2 cellular contexts compared by ENCODE assay signal in genomic region chr18:12377556-12378553, GRCh38.
TF ChIP-seq lines count a peak whose summit lies in the region.

No MANE protein-coding gene starts in this region.

TF ChIP-seq in GM23338, 12 proteins besides CTCF, POLR2A, EP300 and RAD21:
- no peak for TF ChIP-seq REST (IDR thresholded peaks at IDR 0.05; ENCODE audit: unreplicated experiment)
- peak; percentile 70 for TF ChIP-seq POLR2AphosphoS5 (IDR thresholded peaks at IDR 0.05; ENCODE audit: low read depth)
- peak; percentile 51 for TF ChIP-seq ZNF462 (CRISPR knock-in tag; IDR thresholded peaks at IDR 0.05)
- no peak for TF ChIP-seq NANOG (IDR thresholded peaks at IDR 0.05; ENCODE audit: borderline replicate concordance)

TF ChIP-seq in GM12878, 131 proteins besides CTCF, POLR2A, EP300 and RAD21 (continues in another document):
- TF ChIP-seq, protein P1, sequence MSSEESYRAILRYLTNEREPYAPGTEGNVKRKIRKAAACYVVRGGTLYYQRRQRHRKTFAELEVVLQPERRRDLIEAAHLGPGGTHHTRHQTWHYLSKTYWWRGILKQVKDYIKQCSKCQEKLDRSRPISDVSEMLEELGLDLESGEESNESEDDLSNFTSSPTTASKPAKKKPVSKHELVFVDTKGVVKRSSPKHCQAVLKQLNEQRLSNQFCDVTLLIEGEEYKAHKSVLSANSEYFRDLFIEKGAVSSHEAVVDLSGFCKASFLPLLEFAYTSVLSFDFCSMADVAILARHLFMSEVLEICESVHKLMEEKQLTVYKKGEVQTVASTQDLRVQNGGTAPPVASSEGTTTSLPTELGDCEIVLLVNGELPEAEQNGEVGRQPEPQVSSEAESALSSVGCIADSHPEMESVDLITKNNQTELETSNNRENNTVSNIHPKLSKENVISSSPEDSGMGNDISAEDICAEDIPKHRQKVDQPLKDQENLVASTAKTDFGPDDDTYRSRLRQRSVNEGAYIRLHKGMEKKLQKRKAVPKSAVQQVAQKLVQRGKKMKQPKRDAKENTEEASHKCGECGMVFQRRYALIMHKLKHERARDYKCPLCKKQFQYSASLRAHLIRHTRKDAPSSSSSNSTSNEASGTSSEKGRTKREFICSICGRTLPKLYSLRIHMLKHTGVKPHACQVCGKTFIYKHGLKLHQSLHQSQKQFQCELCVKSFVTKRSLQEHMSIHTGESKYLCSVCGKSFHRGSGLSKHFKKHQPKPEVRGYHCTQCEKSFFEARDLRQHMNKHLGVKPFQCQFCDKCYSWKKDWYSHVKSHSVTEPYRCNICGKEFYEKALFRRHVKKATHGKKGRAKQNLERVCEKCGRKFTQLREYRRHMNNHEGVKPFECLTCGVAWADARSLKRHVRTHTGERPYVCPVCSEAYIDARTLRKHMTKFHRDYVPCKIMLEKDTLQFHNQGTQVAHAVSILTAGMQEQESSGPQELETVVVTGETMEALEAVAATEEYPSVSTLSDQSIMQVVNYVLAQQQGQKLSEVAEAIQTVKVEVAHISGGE (CRISPR knock-in tag; IDR thresholded peaks at IDR 0.05) = no peak
- TF ChIP-seq RB1 (IDR thresholded peaks at IDR 0.05; ENCODE audit: borderline replicate concordance) = no peak
- no peak for TF ChIP-seq TAF1 (IDR thresholded peaks at IDR 0.05; ENCODE audit: borderline replicate concordance, low read depth, low read length)
- TF ChIP-seq ZSCAN29 (IDR thresholded peaks at IDR 0.05) = no peak
- TF ChIP-seq SMAD5 (IDR thresholded peaks at IDR 0.05; ENCODE audit: low read depth) = no peak
- TF ChIP-seq WRNIP1 (IDR thresholded peaks at IDR 0.05; ENCODE audit: borderline replicate concordance, low read depth, low read length) = no peak
- TF ChIP-seq RAD51 (IDR thresholded peaks at IDR 0.05) = peak; percentile 51
- peak; percentile 6; the same call in 1 of the 2 replicates for TF ChIP-seq IKZF1 (conservative IDR thresholded peaks at IDR 0.05)
- TF ChIP-seq IRF4 (IDR thresholded peaks at IDR 0.05; ENCODE audit: low read depth, low read length) = no peak
- no peak for TF ChIP-seq ESRRA (IDR thresholded peaks at IDR 0.05; ENCODE audit: low read length)
- TF ChIP-seq BMI1 (IDR thresholded peaks at IDR 0.05; ENCODE audit: borderline replicate concordance) = no peak
- no peak for TF ChIP-seq CHD4 (IDR thresholded peaks at IDR 0.05)
- TF ChIP-seq, protein P2, sequence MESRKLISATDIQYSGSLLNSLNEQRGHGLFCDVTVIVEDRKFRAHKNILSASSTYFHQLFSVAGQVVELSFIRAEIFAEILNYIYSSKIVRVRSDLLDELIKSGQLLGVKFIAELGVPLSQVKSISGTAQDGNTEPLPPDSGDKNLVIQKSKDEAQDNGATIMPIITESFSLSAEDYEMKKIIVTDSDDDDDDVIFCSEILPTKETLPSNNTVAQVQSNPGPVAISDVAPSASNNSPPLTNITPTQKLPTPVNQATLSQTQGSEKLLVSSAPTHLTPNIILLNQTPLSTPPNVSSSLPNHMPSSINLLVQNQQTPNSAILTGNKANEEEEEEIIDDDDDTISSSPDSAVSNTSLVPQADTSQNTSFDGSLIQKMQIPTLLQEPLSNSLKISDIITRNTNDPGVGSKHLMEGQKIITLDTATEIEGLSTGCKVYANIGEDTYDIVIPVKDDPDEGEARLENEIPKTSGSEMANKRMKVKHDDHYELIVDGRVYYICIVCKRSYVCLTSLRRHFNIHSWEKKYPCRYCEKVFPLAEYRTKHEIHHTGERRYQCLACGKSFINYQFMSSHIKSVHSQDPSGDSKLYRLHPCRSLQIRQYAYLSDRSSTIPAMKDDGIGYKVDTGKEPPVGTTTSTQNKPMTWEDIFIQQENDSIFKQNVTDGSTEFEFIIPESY (IDR thresholded peaks at IDR 0.05) = no peak
- TF ChIP-seq SREBF1 (IDR thresholded peaks at IDR 0.05; ENCODE audit: low read length) = no peak
- TF ChIP-seq BACH1 (IDR thresholded peaks at IDR 0.05; ENCODE audit: borderline replicate concordance) = no peak
- no peak for TF ChIP-seq PAX5 (IDR thresholded peaks at IDR 0.05; ENCODE audit: borderline replicate concordance, low read depth, low read length)
- no peak for TF ChIP-seq NR2F1 (conservative IDR thresholded peaks at IDR 0.05)
- no peak for TF ChIP-seq NFYA (IDR thresholded peaks at IDR 0.05; ENCODE audit: borderline replicate concordance, low read depth, low read length)
- peak; percentile 12; the same call in 1 of the 3 replicates for TF ChIP-seq POU2F2 (IDR thresholded peaks at IDR 0.05; ENCODE audit: borderline replicate concordance, low read depth, low read length)
- TF ChIP-seq BCL3 (IDR thresholded peaks at IDR 0.05; ENCODE audit: borderline replicate concordance, insufficient read depth, low read depth, low read length, poor library complexity, severe bottlenecking) = no peak
- TF ChIP-seq SMAD1 (IDR thresholded peaks at IDR 0.05; ENCODE audit: low read depth, partially characterized antibody) = no peak
- TF ChIP-seq, protein P3, sequence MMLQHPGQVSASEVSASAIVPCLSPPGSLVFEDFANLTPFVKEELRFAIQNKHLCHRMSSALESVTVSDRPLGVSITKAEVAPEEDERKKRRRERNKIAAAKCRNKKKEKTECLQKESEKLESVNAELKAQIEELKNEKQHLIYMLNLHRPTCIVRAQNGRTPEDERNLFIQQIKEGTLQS (IDR thresholded peaks at IDR 0.05; ENCODE audit: borderline replicate concordance, extremely low read depth, low read depth, low read length) = no peak
- TF ChIP-seq PML (IDR thresholded peaks at IDR 0.05; ENCODE audit: low read length) = no peak
- peak; percentile 56; the same call in 1 of the 2 replicates for TF ChIP-seq NBN (IDR thresholded peaks at IDR 0.05)
- no peak for TF ChIP-seq RUNX3 (IDR thresholded peaks at IDR 0.05; ENCODE audit: low read length)
- TF ChIP-seq YBX1 (IDR thresholded peaks at IDR 0.05) = no peak
- TF ChIP-seq ZBTB40 (IDR thresholded peaks at IDR 0.05; ENCODE audit: borderline replicate concordance) = no peak
- TF ChIP-seq HDGF (IDR thresholded peaks at IDR 0.05) = 0 out of 2 replicates have a peak, but pooled peaks have one; percentile 17
- TF ChIP-seq NR2C2 (IDR thresholded peaks at IDR 0.05; ENCODE audit: borderline replicate concordance, control insufficient read depth, insufficient read length, low read depth) = no peak
- TF ChIP-seq CBFB (IDR thresholded peaks at IDR 0.05; ENCODE audit: low read depth) = no peak
- no peak for TF ChIP-seq STAT3 (IDR thresholded peaks at IDR 0.05; ENCODE audit: low read depth, low read length)
- no peak for TF ChIP-seq ZNF24 (IDR thresholded peaks at IDR 0.05)
- TF ChIP-seq, protein P4, sequence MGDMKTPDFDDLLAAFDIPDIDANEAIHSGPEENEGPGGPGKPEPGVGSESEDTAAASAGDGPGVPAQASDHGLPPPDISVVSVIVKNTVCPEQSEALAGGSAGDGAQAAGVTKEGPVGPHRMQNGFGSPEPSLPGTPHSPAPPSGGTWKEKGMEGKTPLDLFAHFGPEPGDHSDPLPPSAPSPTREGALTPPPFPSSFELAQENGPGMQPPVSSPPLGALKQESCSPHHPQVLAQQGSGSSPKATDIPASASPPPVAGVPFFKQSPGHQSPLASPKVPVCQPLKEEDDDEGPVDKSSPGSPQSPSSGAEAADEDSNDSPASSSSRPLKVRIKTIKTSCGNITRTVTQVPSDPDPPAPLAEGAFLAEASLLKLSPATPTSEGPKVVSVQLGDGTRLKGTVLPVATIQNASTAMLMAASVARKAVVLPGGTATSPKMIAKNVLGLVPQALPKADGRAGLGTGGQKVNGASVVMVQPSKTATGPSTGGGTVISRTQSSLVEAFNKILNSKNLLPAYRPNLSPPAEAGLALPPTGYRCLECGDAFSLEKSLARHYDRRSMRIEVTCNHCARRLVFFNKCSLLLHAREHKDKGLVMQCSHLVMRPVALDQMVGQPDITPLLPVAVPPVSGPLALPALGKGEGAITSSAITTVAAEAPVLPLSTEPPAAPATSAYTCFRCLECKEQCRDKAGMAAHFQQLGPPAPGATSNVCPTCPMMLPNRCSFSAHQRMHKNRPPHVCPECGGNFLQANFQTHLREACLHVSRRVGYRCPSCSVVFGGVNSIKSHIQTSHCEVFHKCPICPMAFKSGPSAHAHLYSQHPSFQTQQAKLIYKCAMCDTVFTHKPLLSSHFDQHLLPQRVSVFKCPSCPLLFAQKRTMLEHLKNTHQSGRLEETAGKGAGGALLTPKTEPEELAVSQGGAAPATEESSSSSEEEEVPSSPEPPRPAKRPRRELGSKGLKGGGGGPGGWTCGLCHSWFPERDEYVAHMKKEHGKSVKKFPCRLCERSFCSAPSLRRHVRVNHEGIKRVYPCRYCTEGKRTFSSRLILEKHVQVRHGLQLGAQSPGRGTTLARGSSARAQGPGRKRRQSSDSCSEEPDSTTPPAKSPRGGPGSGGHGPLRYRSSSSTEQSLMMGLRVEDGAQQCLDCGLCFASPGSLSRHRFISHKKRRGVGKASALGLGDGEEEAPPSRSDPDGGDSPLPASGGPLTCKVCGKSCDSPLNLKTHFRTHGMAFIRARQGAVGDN (IDR thresholded peaks at IDR 0.05) = no peak
- TF ChIP-seq RCOR1 (conservative IDR thresholded peaks at IDR 0.05; ENCODE audit: low read depth, low read length) = no peak
- TF ChIP-seq HCFC1 (IDR thresholded peaks at IDR 0.05; ENCODE audit: low read length) = no peak
- TF ChIP-seq SMARCA5 (IDR thresholded peaks at IDR 0.05) = peak; percentile 17; the same call in 1 of the 2 replicates
- no peak for TF ChIP-seq SIN3A (IDR thresholded peaks at IDR 0.05; ENCODE audit: low read depth, low read length)
- TF ChIP-seq SP1 (IDR thresholded peaks at IDR 0.05; ENCODE audit: low read depth, low read length) = peak; percentile 25
- TF ChIP-seq ASH2L (IDR thresholded peaks at IDR 0.05; ENCODE audit: borderline replicate concordance, low read depth) = no peak
- TF ChIP-seq CHD1 (IDR thresholded peaks at IDR 0.05; ENCODE audit: low read depth, low read length) = no peak
- TF ChIP-seq GABPA (IDR thresholded peaks at IDR 0.05; ENCODE audit: low read depth) = no peak
- TF ChIP-seq, protein P5, sequence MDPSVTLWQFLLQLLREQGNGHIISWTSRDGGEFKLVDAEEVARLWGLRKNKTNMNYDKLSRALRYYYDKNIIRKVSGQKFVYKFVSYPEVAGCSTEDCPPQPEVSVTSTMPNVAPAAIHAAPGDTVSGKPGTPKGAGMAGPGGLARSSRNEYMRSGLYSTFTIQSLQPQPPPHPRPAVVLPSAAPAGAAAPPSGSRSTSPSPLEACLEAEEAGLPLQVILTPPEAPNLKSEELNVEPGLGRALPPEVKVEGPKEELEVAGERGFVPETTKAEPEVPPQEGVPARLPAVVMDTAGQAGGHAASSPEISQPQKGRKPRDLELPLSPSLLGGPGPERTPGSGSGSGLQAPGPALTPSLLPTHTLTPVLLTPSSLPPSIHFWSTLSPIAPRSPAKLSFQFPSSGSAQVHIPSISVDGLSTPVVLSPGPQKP (IDR thresholded peaks at IDR 0.05; ENCODE audit: low read depth, low read length) = no peak
- no peak for TF ChIP-seq ATF7 (IDR thresholded peaks at IDR 0.05; ENCODE audit: low read depth)
- TF ChIP-seq SRF (IDR thresholded peaks at IDR 0.05; ENCODE audit: low read depth in 2 of 2, low read length in 2 of 2) = no peak
- TF ChIP-seq FOXM1 (IDR thresholded peaks at IDR 0.05; ENCODE audit: low read depth, low read length) = no peak
- TF ChIP-seq CREM (IDR thresholded peaks at IDR 0.05; ENCODE audit: low read depth) = no peak
- 0 out of 2 replicates have a peak, but pooled peaks have one; percentile 6 for TF ChIP-seq MAX (IDR thresholded peaks at IDR 0.05; ENCODE audit: low read depth, low read length)
- peak in 1 of 2 experiments; percentile 95 for TF ChIP-seq BHLHE40 (IDR thresholded peaks at IDR 0.05; ENCODE audit: borderline replicate concordance in 1 of 2, low read depth in 2 of 2, low read length in 1 of 2)
- 0 out of 2 replicates have a peak, but pooled peaks have one; percentile 52 for TF ChIP-seq RELB (IDR thresholded peaks at IDR 0.05; ENCODE audit: low read depth)
